36 cellular contexts compared by ENCODE assay signal in the genomic region with DNA sequence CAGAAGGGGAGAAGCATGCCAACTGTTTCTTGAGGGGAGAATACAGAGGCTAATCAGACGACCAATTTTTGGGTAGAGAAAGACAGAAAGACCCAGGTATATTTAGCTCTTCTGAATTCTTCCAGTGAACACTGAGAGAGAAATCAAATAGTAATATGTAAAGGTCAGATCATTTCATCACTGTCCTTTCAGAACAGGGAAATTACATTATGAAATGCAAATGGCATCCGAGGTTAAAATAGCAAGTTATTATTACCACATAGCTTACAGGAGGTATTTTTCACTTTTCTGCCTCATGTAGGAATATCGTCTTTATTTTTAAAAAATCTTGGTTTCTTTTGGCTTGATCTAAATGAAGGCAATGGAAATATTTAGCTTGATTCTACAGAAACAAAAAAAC. TPM values are rescaled to one million over a fixed set of nuclear protein-coding genes. Genes with fewer than 3 reads are reported as not detected.
"Had no signal": no experiment of that assay in that cellular context is flagged by ENCODE, and none has a peak within 500 bp of the region (broad histone marks: within the 10 kb centered on the region; RNA-seq: fewer than 3 reads in every experiment).

No MANE protein-coding gene starts in this region.

- H3K36me3 ChIP-seq: breast epithelium, MG63, SJCRH30, WERI-Rb-1 had no signal

- H3K4me1 Mint-ChIP-seq: activated CD4-positive, alpha-beta memory T cell treated with anti-CD3 and anti-CD28 coated beads, Interleukin-2, amount 10 ng/mL, durations not matched to agents 7 days and 5 days; activated CD8-positive, alpha-beta memory T cell treated with anti-CD3 and anti-CD28 coated beads, Interleukin-2, amount 10 ng/mL, durations not matched to agents 7 days and 5 days; activated naive CD4-positive, alpha-beta T cell treated with anti-CD3 and anti-CD28 coated beads, Interleukin-2, amount 10 ng/mL, durations not matched to agents 7 days and 5 days; activated naive CD8-positive, alpha-beta T cell treated with anti-CD3 and anti-CD28 coated beads, Interleukin-2, amount 50 U/mL, for 24 hours had no signal

- H3K4me1 ChIP-seq: breast epithelium, SJCRH30 had no signal

- ATAC-seq: activated CD8-positive, alpha-beta memory T cell treated with anti-CD3 and anti-CD28 coated beads, Interleukin-2, amount 10 ng/mL, durations not matched to agents 7 days and 5 days; activated naive CD8-positive, alpha-beta T cell treated with anti-CD3 and anti-CD28 coated beads, Interleukin-2, amount 50 U/mL, for 24 hours; body of pancreas; Panc1 had no signal

- H3K27ac ChIP-seq: body of pancreas, breast epithelium, SJCRH30, SK-N-MC, WERI-Rb-1 had no signal

- H3K36me3 Mint-ChIP-seq: activated CD8-positive, alpha-beta memory T cell treated with anti-CD3 and anti-CD28 coated beads, Interleukin-2, amount 10 ng/mL, durations not matched to agents 7 days and 5 days; activated naive CD4-positive, alpha-beta T cell treated with anti-CD3 and anti-CD28 coated beads, Interleukin-2, amount 10 ng/mL, durations not matched to agents 7 days and 5 days; activated naive CD8-positive, alpha-beta T cell had no signal

- DNase-seq: activated CD4-positive, alpha-beta memory T cell treated with anti-CD3 and anti-CD28 coated beads, Interleukin-2, amount 10 ng/mL, durations not matched to agents 7 days and 5 days; activated CD4-positive, alpha-beta T cell treated with anti-CD3 and anti-CD28 coated beads for 1 hour; activated CD4-positive, alpha-beta T cell treated with anti-CD3 and anti-CD28 coated beads for 48 hours; activated CD4-positive, CD25-positive, alpha-beta regulatory T cell; activated CD8-positive, alpha-beta memory T cell treated with anti-CD3 and anti-CD28 coated beads for 24 hours; activated CD8-positive, alpha-beta memory T cell treated with anti-CD3 and anti-CD28 coated beads, Interleukin-2, amount 10 ng/mL, durations not matched to agents 7 days and 5 days; activated CD8-positive, alpha-beta memory T cell treated with anti-CD3 and anti-CD28 coated beads, Interleukin-2, amount 50 U/mL, for 48 hours; activated effector memory CD4-positive, alpha-beta T cell treated with Interleukin-2 at 50 U/mL for 16 hours; activated naive CD4-positive, alpha-beta T cell treated with anti-CD3 and anti-CD28 coated beads, Interleukin-2, amount 10 ng/mL, durations not matched to agents 7 days and 5 days; activated naive CD8-positive, alpha-beta T cell treated with anti-CD3 and anti-CD28 coated beads, Interleukin-2, amount 50 U/mL, for 24 hours; activated T-cell treated with anti-CD3 and anti-CD28 coated beads, Interleukin-2, amount 50 U/mL, for 48 hours; amygdala; body of pancreas; Kasumi-1; KG1; MG63; NCI-H1048; NCI-H1105 treated with DMSO at 0.1 percent for 48 hours; NCI-H1436 treated with DMSO at 0.1 percent for 48 hours; NCI-H1694 treated with DMSO at 0.1 percent for 48 hours; NCI-H2029; NCI-H345; NCI-H524 treated with DMSO at 0.1 percent for 48 hours; SHP77; SJCRH30; T1000; WERI-Rb-1 had no signal

- H3K9me3 ChIP-seq: body of pancreas, breast epithelium, MG63, SJCRH30 had no signal

- H3K27me3 Mint-ChIP-seq: activated naive CD4-positive, alpha-beta T cell treated with anti-CD3 and anti-CD28 coated beads, Interleukin-2, amount 10 ng/mL, durations not matched to agents 7 days and 5 days had no signal

- H3K4me3 Mint-ChIP-seq: activated CD4-positive, alpha-beta memory T cell treated with anti-CD3 and anti-CD28 coated beads, Interleukin-2, amount 10 ng/mL, durations not matched to agents 7 days and 5 days; activated CD8-positive, alpha-beta memory T cell treated with anti-CD3 and anti-CD28 coated beads, Interleukin-2, amount 10 ng/mL, durations not matched to agents 7 days and 5 days; activated naive CD4-positive, alpha-beta T cell treated with anti-CD3 and anti-CD28 coated beads, Interleukin-2, amount 10 ng/mL, durations not matched to agents 7 days and 5 days; activated naive CD8-positive, alpha-beta T cell; activated naive CD8-positive, alpha-beta T cell treated with anti-CD3 and anti-CD28 coated beads, Interleukin-2, amount 50 U/mL, for 24 hours had no signal

- H3K27ac Mint-ChIP-seq: activated CD4-positive, alpha-beta memory T cell treated with anti-CD3 and anti-CD28 coated beads, Interleukin-2, amount 10 ng/mL, durations not matched to agents 7 days and 5 days; activated CD8-positive, alpha-beta memory T cell treated with anti-CD3 and anti-CD28 coated beads, Interleukin-2, amount 10 ng/mL, durations not matched to agents 7 days and 5 days; activated naive CD4-positive, alpha-beta T cell treated with anti-CD3 and anti-CD28 coated beads, Interleukin-2, amount 10 ng/mL, durations not matched to agents 7 days and 5 days; activated naive CD8-positive, alpha-beta T cell; activated naive CD8-positive, alpha-beta T cell treated with anti-CD3 and anti-CD28 coated beads, Interleukin-2, amount 50 U/mL, for 24 hours had no signal

- H3K27me3 ChIP-seq: body of pancreas, breast epithelium, MG63, SJCRH30 had no signal

- H3K4me3 ChIP-seq: body of pancreas, breast epithelium, MG63, SJCRH30, SK-N-MC had no signal

- H3K9me3 Mint-ChIP-seq: activated CD4-positive, alpha-beta memory T cell treated with anti-CD3 and anti-CD28 coated beads, Interleukin-2, amount 10 ng/mL, durations not matched to agents 7 days and 5 days; activated naive CD4-positive, alpha-beta T cell treated with anti-CD3 and anti-CD28 coated beads, Interleukin-2, amount 10 ng/mL, durations not matched to agents 7 days and 5 days; activated naive CD8-positive, alpha-beta T cell treated with anti-CD3 and anti-CD28 coated beads, Interleukin-2, amount 50 U/mL, for 24 hours had no signal

RNA-seq across cellular contexts. Expression of a gene that starts 18.0 kb away (rescaled TPM):
- total RNA-seq: activated CD4-positive, alpha-beta memory T cell treated with anti-CD3 and anti-CD28 coated beads, Interleukin-2, amount 10 ng/mL, durations not matched to agents 7 days and 5 days; activated CD8-positive, alpha-beta memory T cell treated with anti-CD3 and anti-CD28 coated beads, Interleukin-2, amount 10 ng/mL, durations not matched to agents 7 days and 5 days; astrocyte; body of pancreas; NCI-H460; RPMI7951; SJCRH30; T-helper 1 cell treated with Interleukin-12 subunit alpha and Interleukin-12 subunit beta and Interleukin-4 antibody, amounts not matched to agents 30 ng/mL and 1 ng/mL, for 36 hours; T-helper 2 cell treated with Interferon-gamma antibody and Interleukin-4, amounts not matched to agents 100 ng/mL and 5 ng/mL, for 36 hours had no signal

RNA-seq across cellular contexts. Expression of a gene that starts 56.0 kb away (rescaled TPM):
- total RNA-seq: activated CD4-positive, alpha-beta memory T cell treated with anti-CD3 and anti-CD28 coated beads, Interleukin-2, amount 10 ng/mL, durations not matched to agents 7 days and 5 days; activated CD8-positive, alpha-beta memory T cell treated with anti-CD3 and anti-CD28 coated beads, Interleukin-2, amount 10 ng/mL, durations not matched to agents 7 days and 5 days; astrocyte; NCI-H460; RPMI7951; SJCRH30; T-helper 1 cell treated with Interleukin-12 subunit alpha and Interleukin-12 subunit beta and Interleukin-4 antibody, amounts not matched to agents 30 ng/mL and 1 ng/mL, for 36 hours; T-helper 2 cell treated with Interferon-gamma antibody and Interleukin-4, amounts not matched to agents 100 ng/mL and 5 ng/mL, for 36 hours had no signal
